ENCODE assay signal across 9 cellular contexts in genomic region chrX:131783555-131784338, GRCh38.
DNase-seq lines count a peak whose midpoint lies in the region; ATAC-seq, FAIRE-seq and TF ChIP-seq lines count a peak whose summit lies in the region.
"Had no signal": no experiment of that assay in that cellular context is flagged by ENCODE, and none has a peak within 500 bp of the region (broad histone marks: within the 10 kb centered on the region; RNA-seq: fewer than 3 reads in every experiment).

No MANE protein-coding gene starts in this region.

- no peak overlapping the region for H3K27ac ChIP-seq in tibial nerve

- H3K27me3 ChIP-seq in tibial nerve, result no peaks in the 10 kb centered on the region
- H3K27me3 ChIP-seq: body of pancreas had no signal

- no peaks in the 10 kb centered on the region for H3K9me3 ChIP-seq in tibial nerve
- H3K9me3 ChIP-seq: body of pancreas had no signal

- H3K4me1 ChIP-seq in tibial nerve, result no peaks in the 10 kb centered on the region
- H3K4me1 ChIP-seq: body of pancreas had no signal

- 36 to 88% methylated on average over 15 of the region's 15 CpGs for WGBS in tibial nerve, 2 donors

- peak; percentile 62 for DNase-seq in activated T-cell treated with anti-CD3 and anti-CD28 coated beads, Interleukin-2, amount 50 U/mL, for 1 hour
- no peak for DNase-seq in activated T-cell treated with anti-CD3 and anti-CD28 coated beads for 4 hours
- peak; percentile 21 for DNase-seq in NCI-H1694 treated with DMSO at 0.1 percent for 48 hours (lab: John Stamatoyannopoulos, UW)
- DNase-seq in effector CD4-positive, alpha-beta T cell, result peak; percentile 81
- DNase-seq in tibial nerve (ENCODE audit: low spot score in 2 of 2), result no peak
- DNase-seq in GM12891 (ENCODE audit: insufficient read length, low spot score), result no peak
- DNase-seq in Right ventricle myocardium superior, result no peak
- no peak for DNase-seq in stimulated activated CD4-positive, alpha-beta T cell treated with anti-CD3 and anti-CD28 coated beads, Interleukin-4, amount 100 ng/mL, for 4 hours

- no peak for ATAC-seq in Right ventricle myocardium superior (ENCODE audit: poor library complexity)
- ATAC-seq: body of pancreas had no signal

- H3K4me3 ChIP-seq in tibial nerve, result no peak overlapping the region
- H3K4me3 ChIP-seq: body of pancreas had no signal

- no peak for TF ChIP-seq POLR2A in tibial nerve (IDR thresholded peaks at IDR 0.05)
- TF ChIP-seq POLR2A in GM12891 (IDR thresholded peaks at IDR 0.05; ENCODE audit: low read depth, low read length), result no peak

- intact Hi-C loops in Right ventricle myocardium superior (cut with DNase I), result no loop called here

- TF ChIP-seq CTCF in tibial nerve (IDR thresholded peaks at IDR 0.05), result peak in 4 of 5 experiments; percentile 49 to 78 (median 59)

- FAIRE-seq in GM12891 (lab: Jason Lieb, UNC), result no peak

- no peak for TF ChIP-seq EP300 in tibial nerve (IDR thresholded peaks at IDR 0.05)

- H3K36me3 ChIP-seq in tibial nerve, result peaks cover 0 to 14% (median 0%) of the 10 kb centered on the region in 3 donors

TF ChIP-seq in GM12891, 5 proteins besides CTCF, POLR2A, EP300 and RAD21:
- TF ChIP-seq PAX5 (IDR thresholded peaks at IDR 0.05; ENCODE audit: insufficient read depth, low read length, severe bottlenecking), result no peak
- TF ChIP-seq POLR2AphosphoS5 (IDR thresholded peaks at IDR 0.05; ENCODE audit: low read depth, low read length), result no peak
- TF ChIP-seq TAF1 (IDR thresholded peaks at IDR 0.05; ENCODE audit: low read depth, low read length), result no peak
- no peak for TF ChIP-seq SPI1 (IDR thresholded peaks at IDR 0.05; ENCODE audit: low read depth, low read length)
- TF ChIP-seq POU2F2 (IDR thresholded peaks at IDR 0.05; ENCODE audit: low read depth, low read length), result no peak

Comparison
In these comparisons a context has a peak if more than half of its experiments do, and no peak if none do; other contexts are left out.
1. DNase-seq: peak in activated T-cell treated with anti-CD3 and anti-CD28 coated beads, Interleukin-2, amount 50 U/mL, for 1 hour (single experiment), NCI-H1694 treated with DMSO at 0.1 percent for 48 hours (single experiment) and effector CD4-positive, alpha-beta T cell (single experiment); none in activated T-cell treated with anti-CD3 and anti-CD28 coated beads for 4 hours (single experiment), tibial nerve (0 of 2), GM12891 (single experiment), Right ventricle myocardium superior (single experiment) and stimulated activated CD4-positive, alpha-beta T cell treated with anti-CD3 and anti-CD28 coated beads, Interleukin-4, amount 100 ng/mL, for 4 hours (0 of 2).